ENCODE assay signal across 8 cellular contexts in the genomic region with DNA sequence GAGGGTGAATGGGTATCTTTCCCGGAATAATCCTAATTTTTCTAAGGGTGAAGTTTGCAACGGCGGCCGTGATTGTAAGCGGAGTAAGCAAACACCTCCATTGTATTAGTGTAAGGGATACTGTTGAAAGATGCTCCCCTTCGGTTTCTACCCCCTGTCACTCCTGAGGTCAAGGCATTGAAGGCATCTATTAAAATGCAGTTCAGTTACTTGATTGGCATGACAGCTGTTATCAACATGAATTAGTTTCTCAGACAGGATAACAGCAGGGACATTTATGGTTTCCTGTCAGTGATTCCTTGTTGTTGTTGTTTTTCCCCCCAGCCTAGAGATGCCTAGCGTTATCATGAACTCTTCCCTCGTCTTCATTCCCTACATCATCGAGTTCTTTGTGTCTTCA. TPM values are rescaled to one million over a fixed set of nuclear protein-coding genes. Genes with fewer than 3 reads are reported as not detected.
DNase-seq lines count a peak whose midpoint lies in the region; ATAC-seq and TF ChIP-seq lines count a peak whose summit lies in the region.

No MANE protein-coding gene starts in this region.

- peak; percentile 14 for ATAC-seq in HG03103 (IDR thresholded peaks at IDR 0.05; ENCODE audit: low read depth, unreplicated experiment)
- no peak for ATAC-seq in HG02678 (IDR thresholded peaks at IDR 0.05; ENCODE audit: unreplicated experiment)

- TF ChIP-seq CTCF in AG10803 (conservative IDR thresholded peaks at IDR 0.05; ENCODE audit: low read length) (no peak), brain (conservative IDR thresholded peaks at IDR 0.05) (no peak)

- no peaks in the 10 kb centered on the region for H3K36me3 Mint-ChIP-seq in brain

- peak overlapping the region; percentile 92 to 97 (median 95) for H3K4me3 Mint-ChIP-seq in brain

- H3K9me3 Mint-ChIP-seq in brain: no peaks in the 10 kb centered on the region

- peaks cover 31% of the 10 kb centered on the region for H3K4me1 Mint-ChIP-seq in brain

- no peaks in the 10 kb centered on the region for H3K9me3 ChIP-seq in mononuclear cell (ENCODE audit: low read depth, low read length)

- H3K27me3 ChIP-seq in mononuclear cell (ENCODE audit: insufficient read depth, low read length): no peaks in the 10 kb centered on the region

- H3K27me3 Mint-ChIP-seq in brain: peaks cover 9% of the 10 kb centered on the region

- peak overlapping the region; percentile 74 to 90 (median 83) for H3K27ac Mint-ChIP-seq in brain

- DNase-seq in AG10803 (ENCODE audit: low read depth): no peak
- no peak for DNase-seq in dermis blood vessel endothelial cell
- DNase-seq in NCI-H526 (lab: John Stamatoyannopoulos, UW): no peak
- no peak for DNase-seq in SHP77 treated with DMSO at 0.1 percent for 48 hours (lab: John Stamatoyannopoulos, UW)

- peaks cover 11% of the 10 kb centered on the region for H3K4me1 ChIP-seq in mononuclear cell (ENCODE audit: insufficient read depth, low read length)

- H3K4me3 ChIP-seq in AG10803 (ENCODE audit: low read length): peak overlapping the region; percentile 82
- peak overlapping the region; percentile 65 for H3K4me3 ChIP-seq in mononuclear cell (ENCODE audit: low read length)

RNA-seq across cellular contexts. Expression of a gene that starts 0.6 kb away (rescaled TPM):
- 15.1 TPM for polyA plus RNA-seq in brain (ENCODE audit: insufficient read depth, low read depth, low replicate concordance)
- total RNA-seq in mononuclear cell (7.8 TPM), dermis blood vessel endothelial cell (7.8 and 8.3 TPM in 2 replicates)

RNA-seq across cellular contexts. Expression of a gene that starts 45.2 kb away (rescaled TPM):
- polyA plus RNA-seq in brain (ENCODE audit: insufficient read depth, low read depth, low replicate concordance): not detected
- total RNA-seq in mononuclear cell: not detected
- total RNA-seq in dermis blood vessel endothelial cell: not detected in 2 replicates
